8 cellular contexts compared by ENCODE assay signal in the genomic region with DNA sequence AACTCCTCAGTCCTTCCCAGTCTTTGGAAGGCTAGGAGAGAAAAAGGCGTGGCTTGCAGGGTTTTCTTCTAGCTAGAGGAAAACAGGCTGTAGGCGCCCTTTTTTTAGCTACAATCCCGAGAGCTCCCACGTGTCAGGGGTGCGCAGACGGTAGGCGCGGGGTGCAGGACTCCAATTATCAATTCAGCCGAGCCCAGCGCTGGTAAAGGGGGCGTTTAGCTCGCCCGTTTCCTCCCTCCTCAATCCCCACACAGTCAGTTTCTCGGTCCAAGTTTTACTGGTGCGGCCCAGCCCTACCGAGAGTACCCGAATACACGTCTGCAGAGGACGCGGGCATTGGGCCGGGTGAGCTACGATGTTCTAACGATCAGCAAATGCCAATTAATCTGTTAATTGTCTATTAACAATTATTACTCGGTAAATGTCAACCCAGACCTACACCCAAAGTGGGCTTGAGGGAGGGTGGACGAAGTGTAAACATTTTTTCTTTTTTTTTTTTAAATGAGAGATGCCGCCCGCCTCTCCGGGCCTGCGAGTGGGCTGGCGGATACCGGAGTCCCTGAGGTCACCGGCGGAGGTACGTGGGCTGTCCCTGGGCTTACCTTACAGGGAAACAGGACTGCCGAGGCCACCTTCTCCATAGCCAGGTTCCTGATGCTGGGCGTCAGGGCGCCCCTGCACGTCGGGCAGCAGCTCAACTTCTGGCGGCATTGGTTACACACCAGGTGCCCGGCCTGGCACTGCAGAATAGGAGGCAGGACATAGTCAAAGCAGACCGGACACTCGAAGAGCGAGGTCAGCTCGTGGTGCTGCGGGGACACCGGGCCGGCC. TPM values are rescaled to one million over a fixed set of nuclear protein-coding genes. Genes with fewer than 3 reads are reported as not detected.
DNase-seq lines count a peak whose midpoint lies in the region; TF ChIP-seq lines count a peak whose summit lies in the region.

No MANE protein-coding gene starts in this region.

- H3K27me3 ChIP-seq in esophagus squamous epithelium, result no peaks in the 10 kb centered on the region
- no peaks in the 10 kb centered on the region for H3K27me3 ChIP-seq in muscle layer of colon (ENCODE audit: control insufficient read depth in 1 of 2, insufficient read depth in 2 of 2, low read length in 2 of 2)
- no peaks in the 10 kb centered on the region for H3K27me3 ChIP-seq in thyroid gland

- intact Hi-C loops in esophagus squamous epithelium (cut with DNase I) (no loop called here), thyroid gland (cut with DNase I) (loop anchor here (10.0 kb wide), 1 partner anchor 217 kb away; a partner anchor contains a TSS)

- TF ChIP-seq CTCF in esophagus squamous epithelium (IDR thresholded peaks at IDR 0.05) (no peak), thyroid gland (IDR thresholded peaks at IDR 0.05) (no peak)

- H3K4me3 ChIP-seq in esophagus squamous epithelium (peak overlapping the region; percentile 88 to 94 (median 90)), muscle layer of colon (ENCODE audit: low read depth in 1 of 2, low read length in 2 of 2) (peak overlapping the region; percentile 84 to 93), thyroid gland (replicated peaks in 1 of 3) (peak overlapping the region; percentile 38 to 73 (median 41))

- TF ChIP-seq POLR2A in esophagus squamous epithelium (IDR thresholded peaks at IDR 0.05) (peak in 2 of 4 donors; percentile 62 to 69), thyroid gland (IDR thresholded peaks at IDR 0.05) (peak in 1 of 2 donors; percentile 72)

- no peaks in the 10 kb centered on the region for H3K9me3 ChIP-seq in esophagus squamous epithelium
- no peaks in the 10 kb centered on the region for H3K9me3 ChIP-seq in muscle layer of colon (ENCODE audit: low read length)
- H3K9me3 ChIP-seq in thyroid gland, result no peaks in the 10 kb centered on the region

- H3K4me1 ChIP-seq in esophagus squamous epithelium (peaks cover 19 to 60% (median 21%) of the 10 kb centered on the region in 3 donors), muscle layer of colon (ENCODE audit: insufficient read depth, low read length) (peaks cover 37% of the 10 kb centered on the region), thyroid gland (peaks cover 21 to 26% of the 10 kb centered on the region in 2 donors)

- WGBS in esophagus squamous epithelium, 2 donors, result 1% methylated on average over 22 to 37 of the region's 48 CpGs
- 0 to 1% methylated on average over 33 to 41 of the region's 48 CpGs for WGBS in thyroid gland, 2 donors

- DNase-seq in activated gamma-delta T cell treated with Interleukin-2 at 50 U/mL for 16 hours, result peak; percentile 17
- no peak for DNase-seq in activated gamma-delta T cell (lab: John Stamatoyannopoulos, UW)
- DNase-seq in NCI-H345 treated with DMSO at 0.1 percent for 48 hours (lab: John Stamatoyannopoulos, UW; ENCODE audit: unreplicated experiment), result peak; percentile 3
- DNase-seq in activated T-cell treated with anti-CD3 and anti-CD28 coated beads, Interleukin-2, amount 50 U/mL, for 48 hours, result peak; percentile 59 to 62
- DNase-seq in esophagus squamous epithelium (lab: John Stamatoyannopoulos, UW), result no peak
- DNase-seq in thyroid gland, result peak; percentile 60 to 61
- no peak for DNase-seq in T1000 (lab: John Stamatoyannopoulos, UW)

- peak overlapping the region; percentile 83 for H3K9ac ChIP-seq in muscle layer of colon (ENCODE audit: low read length)

- H3K27ac ChIP-seq in esophagus squamous epithelium (peak overlapping the region; percentile 98 to 100 (median 99)), muscle layer of colon (ENCODE audit: low read depth, low read length) (peak overlapping the region; percentile 83), thyroid gland (peak overlapping the region; percentile 30 to 97 (median 91))

- H3K36me3 ChIP-seq in esophagus squamous epithelium, result peaks cover 0 to 15% (median 0%) of the 10 kb centered on the region in 3 donors
- H3K36me3 ChIP-seq in muscle layer of colon (ENCODE audit: insufficient read depth, low read length), result no peaks in the 10 kb centered on the region
- H3K36me3 ChIP-seq in thyroid gland, result no peaks in the 10 kb centered on the region

RNA-seq across cellular contexts. Expression of a gene that starts 0.9 kb away (rescaled TPM):
- total RNA-seq in esophagus squamous epithelium (10 to 100 TPM; 39.4 to 74.8 (median 51.8) TPM), thyroid gland (10 to 100 TPM; 17.8 to 29.0 (median 20.4) TPM)

RNA-seq across cellular contexts. Expression of a gene that starts 58.3 kb away (rescaled TPM):
- total RNA-seq in esophagus squamous epithelium (not detected), thyroid gland (under 1 TPM in 2 of 4 donors, not detected in 2; 0.11 to 0.27 TPM)

Comparison
In these comparisons a context has a peak if more than half of its experiments do, and no peak if none do; other contexts are left out.
1. DNase-seq: peak in activated gamma-delta T cell treated with Interleukin-2 at 50 U/mL for 16 hours (single experiment), NCI-H345 treated with DMSO at 0.1 percent for 48 hours (single experiment), activated T-cell treated with anti-CD3 and anti-CD28 coated beads, Interleukin-2, amount 50 U/mL, for 48 hours (2 of 2) and thyroid gland (2 of 2); none in activated gamma-delta T cell (single experiment), esophagus squamous epithelium (single experiment) and T1000 (single experiment).
2. Peak in every context shown above with its lines, with median percentiles within 50 percentile points of each other: H3K27ac ChIP-seq and H3K4me3 ChIP-seq.